ENCODE assay signal across 24 cellular contexts in genomic region chr10:24437302-24437701, GRCh38.
"Had no signal": no experiment of that assay in that cellular context is flagged by ENCODE, and none has a peak within 500 bp of the region (broad histone marks: within the 10 kb centered on the region; RNA-seq: fewer than 3 reads in every experiment).

No MANE protein-coding gene starts in this region.

- H3K4me1 Mint-ChIP-seq: activated naive CD4-positive, alpha-beta T cell treated with anti-CD3 and anti-CD28 coated beads, Interleukin-2, amount 10 ng/mL, durations not matched to agents 7 days and 5 days; activated naive CD8-positive, alpha-beta T cell treated with anti-CD3 and anti-CD28 coated beads, Interleukin-2, amount 50 U/mL, for 24 hours; naive thymus-derived CD4-positive, alpha-beta T cell; stimulated activated effector memory CD8-positive, alpha-beta T cell treated with anti-CD3 and anti-CD28 coated beads, Interleukin-12 subunit alpha, Interleukin-12 subunit beta, amount 100 ng/mL, for 72 hours had no signal

- DNase-seq: activated CD4-positive, alpha-beta memory T cell treated with anti-CD3 and anti-CD28 coated beads for 36 hours; activated CD4-positive, alpha-beta T cell treated with anti-CD3 and anti-CD28 coated beads for 48 hours; activated CD4-positive, CD25-positive, alpha-beta regulatory T cell; activated effector memory CD4-positive, alpha-beta T cell treated with Interleukin-2 at 50 U/mL for 16 hours; activated naive CD4-positive, alpha-beta T cell treated with anti-CD3 and anti-CD28 coated beads, Interleukin-2, amount 10 ng/mL, durations not matched to agents 7 days and 5 days; activated naive CD8-positive, alpha-beta T cell treated with anti-CD3 and anti-CD28 coated beads, Interleukin-2, amount 50 U/mL, for 24 hours; activated T-cell treated with anti-CD3 and anti-CD28 coated beads, Interleukin-2, amount 50 U/mL, for 48 hours; cortex of kidney; foreskin fibroblast; kidney glomerular epithelial cell; left lung; naive thymus-derived CD4-positive, alpha-beta T cell; ovary; right lobe of liver; stimulated activated CD4-positive, alpha-beta T cell treated with anti-CD3 and anti-CD28 coated beads, Interleukin-2, amount 100 ng/mL, for 24 hours; T1000; transverse colon had no signal

- H3K36me3 ChIP-seq: left lung, ovary, right lobe of liver, transverse colon, vagina had no signal

- H3K4me3 Mint-ChIP-seq: activated CD4-positive, alpha-beta memory T cell treated with anti-CD3 and anti-CD28 coated beads for 36 hours; activated naive CD4-positive, alpha-beta T cell treated with anti-CD3 and anti-CD28 coated beads, Interleukin-2, amount 10 ng/mL, durations not matched to agents 7 days and 5 days; activated naive CD8-positive, alpha-beta T cell treated with anti-CD3 and anti-CD28 coated beads, Interleukin-2, amount 50 U/mL, for 24 hours; naive thymus-derived CD4-positive, alpha-beta T cell; stimulated activated effector memory CD8-positive, alpha-beta T cell treated with anti-CD3 and anti-CD28 coated beads, Interleukin-12 subunit alpha, Interleukin-12 subunit beta, amount 100 ng/mL, for 72 hours; T-helper 1 cell treated with Interleukin-12 subunit alpha and Interleukin-12 subunit beta and Interleukin-4 antibody, amounts not matched to agents 30 μg/mL and 1 μg/mL, for 36 hours had no signal

- H3K27ac Mint-ChIP-seq: activated CD4-positive, alpha-beta memory T cell treated with anti-CD3 and anti-CD28 coated beads for 36 hours; activated naive CD4-positive, alpha-beta T cell treated with anti-CD3 and anti-CD28 coated beads, Interleukin-2, amount 10 ng/mL, durations not matched to agents 7 days and 5 days; activated naive CD8-positive, alpha-beta T cell treated with anti-CD3 and anti-CD28 coated beads, Interleukin-2, amount 50 U/mL, for 24 hours; stimulated activated effector memory CD8-positive, alpha-beta T cell treated with anti-CD3 and anti-CD28 coated beads, Interleukin-12 subunit alpha, Interleukin-12 subunit beta, amount 100 ng/mL, for 72 hours; T-helper 1 cell treated with Interleukin-12 subunit alpha and Interleukin-12 subunit beta and Interleukin-4 antibody, amounts not matched to agents 30 μg/mL and 1 μg/mL, for 36 hours had no signal

- H3K9me3 Mint-ChIP-seq: activated CD4-positive, alpha-beta memory T cell treated with anti-CD3 and anti-CD28 coated beads for 36 hours; activated naive CD8-positive, alpha-beta T cell treated with anti-CD3 and anti-CD28 coated beads, Interleukin-2, amount 50 U/mL, for 24 hours; stimulated activated effector memory CD8-positive, alpha-beta T cell treated with anti-CD3 and anti-CD28 coated beads, Interleukin-12 subunit alpha, Interleukin-12 subunit beta, amount 100 ng/mL, for 72 hours; T-helper 1 cell treated with Interleukin-12 subunit alpha and Interleukin-12 subunit beta and Interleukin-4 antibody, amounts not matched to agents 30 μg/mL and 1 μg/mL, for 36 hours had no signal

- H3K36me3 Mint-ChIP-seq: activated CD4-positive, alpha-beta memory T cell treated with anti-CD3 and anti-CD28 coated beads for 36 hours; activated naive CD4-positive, alpha-beta T cell treated with anti-CD3 and anti-CD28 coated beads, Interleukin-2, amount 10 ng/mL, durations not matched to agents 7 days and 5 days; naive thymus-derived CD4-positive, alpha-beta T cell; stimulated activated effector memory CD8-positive, alpha-beta T cell treated with anti-CD3 and anti-CD28 coated beads, Interleukin-12 subunit alpha, Interleukin-12 subunit beta, amount 100 ng/mL, for 72 hours had no signal

- ATAC-seq: activated naive CD8-positive, alpha-beta T cell treated with anti-CD3 and anti-CD28 coated beads, Interleukin-2, amount 50 U/mL, for 24 hours; left lung; naive thymus-derived CD4-positive, alpha-beta T cell; right lobe of liver; stimulated activated effector memory CD8-positive, alpha-beta T cell treated with anti-CD3 and anti-CD28 coated beads, Interleukin-12 subunit alpha, Interleukin-12 subunit beta, amount 100 ng/mL, for 72 hours had no signal

- H3K27me3 ChIP-seq: cardiac muscle cell, left lung, ovary, right lobe of liver, transverse colon, vagina had no signal

- H3K27ac ChIP-seq: cardiac muscle cell, epithelial cell of prostate, left lung, ovary, right lobe of liver, skin epidermis, transverse colon, vagina had no signal

- H3K4me1 ChIP-seq: left lung, transverse colon, vagina had no signal

- H3K9me3 ChIP-seq: left lung, ovary, right lobe of liver, transverse colon, vagina had no signal

- H3K4me3 ChIP-seq: cardiac muscle cell, left lung, lung, ovary, right lobe of liver, skin epidermis, transverse colon, vagina had no signal
